ENCODE assay signal across 9 cellular contexts in genomic region chr7:6385110-6385792, GRCh38. TPM values are rescaled to one million over a fixed set of nuclear protein-coding genes. Genes with fewer than 3 reads are reported as not detected.
DNase-seq lines count a peak whose midpoint lies in the region; ATAC-seq, FAIRE-seq and TF ChIP-seq lines count a peak whose summit lies in the region.
"Had no signal": no experiment of that assay in that cellular context is flagged by ENCODE, and none has a peak within 500 bp of the region (broad histone marks: within the 10 kb centered on the region; RNA-seq: fewer than 3 reads in every experiment).

No MANE protein-coding gene starts in this region.

- H3K36me3 ChIP-seq in testis (ENCODE audit: low read depth, missing control alignments), result no peaks in the 10 kb centered on the region

- WGBS in A549 (ENCODE audit: missing lambda C conversion rate), result 4% methylated on average over 6 of the region's 6 CpGs
- 53 to 56% methylated on average over 6 of the region's 6 CpGs for WGBS in testis, 2 donors

- H3K27ac ChIP-seq in A549 (peak overlapping the region; percentile 73 to 89), testis (no peak overlapping the region)

- peak overlapping the region; percentile 73 for H3K4me2 ChIP-seq in A549

- TF ChIP-seq RAD21 in A549 (conservative IDR thresholded peaks at IDR 0.05 in 1 of 2, IDR thresholded peaks at IDR 0.05 in 1 of 2), result no peak

- peak overlapping the region; percentile 3; the same call in 1 of the 3 replicates for H3K4me3 ChIP-seq in A549
- no peak overlapping the region for H3K4me3 ChIP-seq in testis

- ATAC-seq in A549 (peak; percentile 89 to 94), GM21737 (IDR thresholded peaks at IDR 0.05; ENCODE audit: unreplicated experiment) (no peak)

- CTCF ChIA-PET in A549 (lab: Yijun Ruan, JAX), result interaction anchor here (0.5 to 1.8 kb wide), 7 partner anchors 25 to 63 kb away, joined by 3 to 7 read pairs (median 3); no protein-coding TSS in a partner anchor

- FAIRE-seq in A549 (lab: Jason Lieb, UNC), result peak; percentile 39
- FAIRE-seq: endometrium had no signal

- peaks cover 69% of the 10 kb centered on the region for H3K4me1 ChIP-seq in A549
- H3K4me1 ChIP-seq in testis, result peaks cover 25% of the 10 kb centered on the region

- TF ChIP-seq CTCF in A549 (IDR thresholded peaks at IDR 0.05) (no peak), testis (IDR thresholded peaks at IDR 0.05) (no peak)

- POLR2A ChIA-PET in A549 (lab: Yijun Ruan, JAX), result interaction anchor here (0.6 to 1.2 kb wide), 3 partner anchors 22 to 370 kb away, joined by 3 to 5 read pairs (median 4); no protein-coding TSS in a partner anchor

- no peak; a peak in 1 of 5 replicates for TF ChIP-seq EP300 in A549 (IDR thresholded peaks at IDR 0.05)

- peak; percentile 88 to 92 for DNase-seq in A549 (ENCODE audit: low read depth in 1 of 2, low spot score in 1 of 2)
- DNase-seq in HS-5 (ENCODE audit: low read depth), result peak; percentile 99
- DNase-seq in astrocyte of the hippocampus (ENCODE audit: low read depth, low spot score), result peak; percentile 93
- peak; percentile 96 for DNase-seq in kidney tubule cell (ENCODE audit: low spot score)
- DNase-seq in superior temporal gyrus (ENCODE audit: extremely low spot score), result peak; percentile 53
- DNase-seq in G401 (ENCODE audit: low spot score), result no peak
- no peak for DNase-seq in testis

- no peaks in the 10 kb centered on the region for H3K9me3 ChIP-seq in A549
- no peaks in the 10 kb centered on the region for H3K9me3 ChIP-seq in testis

- intact Hi-C loops in testis (cut with DNase I; ENCODE audit: low total_unique reads), result no loop called here

- no peak for TF ChIP-seq POLR2A in A549 (IDR thresholded peaks at IDR 0.05; ENCODE audit: low read length)
- TF ChIP-seq POLR2A in testis (IDR thresholded peaks at IDR 0.05), result no peak

- no peaks in the 10 kb centered on the region for H3K27me3 ChIP-seq in testis

- in situ Hi-C loops in G401 (cut with HindIII; ENCODE audit: low sequenced_read_pairs), result no loop called here

TF ChIP-seq in A549, 52 proteins besides CTCF, POLR2A, EP300 and RAD21:
- TF ChIP-seq GATA3 (IDR thresholded peaks at IDR 0.05; ENCODE audit: borderline replicate concordance), result peak; percentile 44; the same call in 1 of the 2 replicates
- peak; percentile 84 for TF ChIP-seq EHF (CRISPR knock-in tag; IDR thresholded peaks at IDR 0.05)
- no peak for TF ChIP-seq NR3C1 (IDR thresholded peaks at IDR 0.05)
- TF ChIP-seq MYC (IDR thresholded peaks at IDR 0.05; ENCODE audit: borderline replicate concordance, low read length), result no peak
- 0 out of 3 replicates have a peak, but pooled peaks have one; percentile 12 for TF ChIP-seq SMC3 (IDR thresholded peaks at IDR 0.05)
- TF ChIP-seq JUN (IDR thresholded peaks at IDR 0.05), result 0 out of 5 replicates have a peak, but pooled peaks of 1 of the 2 experiments have one; percentile 47
- peak; percentile 30; the same call in 1 of the 2 replicates for TF ChIP-seq MAX (IDR thresholded peaks at IDR 0.05)
- no peak for TF ChIP-seq CBX8 (IDR thresholded peaks at IDR 0.05)
- TF ChIP-seq FOSB (CRISPR knock-in tag; IDR thresholded peaks at IDR 0.05), result no peak
- TF ChIP-seq JUNB (IDR thresholded peaks at IDR 0.05), result peak; percentile 80
- peak; percentile 33 to 79; a peak in 3 of 4 replicates for TF ChIP-seq CEBPB (IDR thresholded peaks at IDR 0.05)
- TF ChIP-seq FOSL2 (IDR thresholded peaks at IDR 0.05), result peak; percentile 82
- peak; percentile 98 for TF ChIP-seq FOSL2 (CRISPR knock-in tag; IDR thresholded peaks at IDR 0.05)
TF ChIP-seq in A549: peak in this region for 8.

RNA-seq across cellular contexts. Expression of gene RAC1, which starts 10.9 kb away (rescaled TPM):
- polyA plus RNA-seq in A549 (2011; rRNA removed), result 446 and 516 TPM in 2 replicates
- polyA plus RNA-seq in A549 (2012; cell fraction: cytosol; rRNA removed), result 334 and 374 TPM in 2 replicates
- polyA plus RNA-seq in A549 (2012; cell fraction: nucleus; rRNA removed), result 111 and 169 TPM in 2 replicates
- polyA plus RNA-seq in A549 (2017; fragmentation: RNase III; extraction: RNeasy Plus Mini Kit Qiagen cat#74134 plus additional on column Dnase treatment), result 220 to 239 TPM (median 228 TPM) in 3 replicates
- polyA minus RNA-seq in A549 (2011; rRNA and poly(A)+ RNA removed), result 144 and 149 TPM in 2 replicates
- total RNA-seq in G401 (2014; rRNA removed; shearing (Covaris generic)), result 13.2 and 23.9 TPM in 2 replicates
- 100 to 1,000 TPM; 142 to 143 TPM for total RNA-seq in testis
- polyA plus RNA-seq in testis (ENCODE audit: insufficient read depth, low read depth, low replicate concordance), result 194 TPM

RNA-seq across cellular contexts. Expression of gene FAM220A, which starts 36.5 kb away (rescaled TPM):
- polyA plus RNA-seq in A549 (2011; rRNA removed) (33.0 and 34.3 TPM in 2 replicates), A549 (2017; fragmentation: RNase III; extraction: RNeasy Plus Mini Kit Qiagen cat#74134 plus additional on column Dnase treatment) (12.9 to 14.0 TPM (median 13.2 TPM) in 3 replicates), testis (ENCODE audit: insufficient read depth, low read depth, low replicate concordance) (142 TPM)
- 12.3 and 13.4 TPM in 2 replicates for polyA plus RNA-seq in A549 (2012; cell fraction: cytosol; rRNA removed)
- polyA plus RNA-seq in A549 (2012; cell fraction: nucleus; rRNA removed), result 5.5 TPM in 2 replicates
- polyA minus RNA-seq in A549 (2011; rRNA and poly(A)+ RNA removed), result 17.2 and 17.6 TPM in 2 replicates
- total RNA-seq in G401 (2014; rRNA removed; shearing (Covaris generic)), result 16.5 and 29.0 TPM in 2 replicates
- total RNA-seq in testis, result 100 to 1,000 TPM in 1 of 2 donors, 10 to 100 TPM in 1; 59.5 to 124 TPM

Comparison
In these comparisons a context has a peak if more than half of its experiments do, and no peak if none do; other contexts are left out.
1. DNase-seq: peak in A549 (2 of 2), HS-5 (single experiment), astrocyte of the hippocampus (single experiment), kidney tubule cell (single experiment) and superior temporal gyrus (single experiment); none in G401 (single experiment) and testis (single experiment).
2. H3K27ac ChIP-seq: peak in A549 (2 of 2); none in testis (0 of 2).